In genomic region chr7:74417419-74417971, GRCh38 we compare ENCODE assay signal across 8 cellular contexts. TPM values are rescaled to one million over a fixed set of nuclear protein-coding genes. Genes with fewer than 3 reads are reported as not detected.
A peak's percentile ranks its signal among the peaks of the same experiment; 100 is the strongest.
DNase-seq lines count a peak whose midpoint lies in the region; ATAC-seq and TF ChIP-seq lines count a peak whose summit lies in the region.

No MANE protein-coding gene starts in this region.

- H3K4me3 ChIP-seq in psoas muscle: no peak overlapping the region
- H3K4me3 ChIP-seq in uterus: no peak overlapping the region

- no peaks in the 10 kb centered on the region for H3K27me3 Mint-ChIP-seq in activated naive CD8-positive, alpha-beta T cell treated with anti-CD3 and anti-CD28 coated beads for 36 hours

- TF ChIP-seq CTCF in psoas muscle (IDR thresholded peaks at IDR 0.05): peak; percentile 99
- TF ChIP-seq CTCF in uterus (IDR thresholded peaks at IDR 0.05): peak; percentile 92 to 98 (median 96)

- TF ChIP-seq POLR2A in uterus (IDR thresholded peaks at IDR 0.05): peak in 1 of 2 donors; percentile 22

- H3K27me3 ChIP-seq in psoas muscle (ENCODE audit: insufficient read depth in 3 of 3, low read length in 2 of 3): no peaks in the 10 kb centered on the region
- H3K27me3 ChIP-seq in uterus: no peaks in the 10 kb centered on the region

- intact Hi-C loops in cardiac septum (cut with DNase I) (loop anchor here (2.0 to 5.0 kb wide), 2 partner anchors 149 to 625 kb away; no protein-coding TSS in a partner anchor), psoas muscle (cut with DNase I) (loop anchor here (1.0 to 10.0 kb wide), 5 partner anchors 16 to 627 kb away; partner anchors contain the start of gene GTF2IRD1 (in 1 of the 2)), uterus (cut with DNase I; ENCODE audit: low total_unique reads) (no loop called here)

- no peak overlapping the region for H3K4me3 Mint-ChIP-seq in activated naive CD8-positive, alpha-beta T cell treated with anti-CD3 and anti-CD28 coated beads for 36 hours

- DNase-seq in DMS114 treated with DMSO at 0.1 percent for 48 hours (lab: John Stamatoyannopoulos, UW; ENCODE audit: unreplicated experiment) (peak; percentile 57), cardiac septum (ENCODE audit: low spot score) (peak; percentile 86), psoas muscle (peak; percentile 68 to 81), uterus (peak; percentile 71 to 74), NCI-H2029 treated with DMSO at 0.1 percent for 48 hours (lab: John Stamatoyannopoulos, UW) (no peak)
- peak; percentile 49 for DNase-seq in activated naive CD8-positive, alpha-beta T cell treated with anti-CD3 and anti-CD28 coated beads for 36 hours

- H3K36me3 ChIP-seq in psoas muscle (ENCODE audit: insufficient read depth in 1 of 2, low read depth in 1 of 2): no peaks in the 10 kb centered on the region
- no peaks in the 10 kb centered on the region for H3K36me3 ChIP-seq in uterus

- H3K27ac Mint-ChIP-seq in activated naive CD8-positive, alpha-beta T cell treated with anti-CD3 and anti-CD28 coated beads for 36 hours: no peak overlapping the region

- no peaks in the 10 kb centered on the region for H3K9me3 Mint-ChIP-seq in activated naive CD8-positive, alpha-beta T cell treated with anti-CD3 and anti-CD28 coated beads for 36 hours

- H3K27ac ChIP-seq in psoas muscle (no peak overlapping the region), uterus (no peak overlapping the region)

- H3K9me3 ChIP-seq in psoas muscle (no peaks in the 10 kb centered on the region), uterus (no peaks in the 10 kb centered on the region)

- H3K4me1 ChIP-seq in psoas muscle: peaks cover 9% of the 10 kb centered on the region
- H3K4me1 ChIP-seq in uterus: no peaks in the 10 kb centered on the region

- no peaks in the 10 kb centered on the region for H3K36me3 Mint-ChIP-seq in activated naive CD8-positive, alpha-beta T cell treated with anti-CD3 and anti-CD28 coated beads for 36 hours

- whole genome bisulfite sequencing in psoas muscle, 3 donors: 18 to 22% (median 21%) methylated on average over 16 of the region's 16 CpGs

- TF ChIP-seq EP300 in Ishikawa (IDR thresholded peaks at IDR 0.05; ENCODE audit: borderline replicate concordance): no peak

- no peaks in the 10 kb centered on the region for H3K4me1 Mint-ChIP-seq in activated naive CD8-positive, alpha-beta T cell treated with anti-CD3 and anti-CD28 coated beads for 36 hours

- ATAC-seq in SK-N-SH treated with all-trans-retinoic acid at 6 μM for 48 hours (peak; percentile 98), psoas muscle (peak; percentile 95 to 98 (median 97))

- peak; percentile 100 for TF ChIP-seq RAD21 in Ishikawa (IDR thresholded peaks at IDR 0.05; ENCODE audit: low read depth)

TF ChIP-seq in Ishikawa, 13 proteins besides CTCF, POLR2A, EP300 and RAD21:
- no peak for TF ChIP-seq USF1 (IDR thresholded peaks at IDR 0.05)
- no peak for TF ChIP-seq FOXM1 (IDR thresholded peaks at IDR 0.05; ENCODE audit: borderline replicate concordance, low read depth)
- TF ChIP-seq REST (IDR thresholded peaks at IDR 0.05; ENCODE audit: low read depth): no peak
- TF ChIP-seq ZBTB7A (IDR thresholded peaks at IDR 0.05; ENCODE audit: low read depth): peak; percentile 85
- TF ChIP-seq TEAD4 (IDR thresholded peaks at IDR 0.05): no peak
- TF ChIP-seq CEBPB (IDR thresholded peaks at IDR 0.05): no peak
- TF ChIP-seq MAX (IDR thresholded peaks at IDR 0.05): peak; percentile 17; the same call in 1 of the 2 replicates
- TF ChIP-seq TCF12 (IDR thresholded peaks at IDR 0.05; ENCODE audit: low read depth): no peak
- TF ChIP-seq EGR1 (IDR thresholded peaks at IDR 0.05): no peak
TF ChIP-seq in Ishikawa: peak in this region for 2.

TF ChIP-seq in SK-N-SH treated with all-trans-retinoic acid at 6 μM for 48 hours, 23 proteins besides CTCF, POLR2A, EP300 and RAD21:
- TF ChIP-seq ZNF8 (CRISPR knock-in tag; IDR thresholded peaks at IDR 0.05): no peak
- no peak for TF ChIP-seq TCF4 (CRISPR knock-in tag; IDR thresholded peaks at IDR 0.05; ENCODE audit: borderline replicate concordance)
- no peak for TF ChIP-seq SNAI2 (CRISPR knock-in tag; IDR thresholded peaks at IDR 0.05)
- no peak for TF ChIP-seq ZNF70 (CRISPR knock-in tag; IDR thresholded peaks at IDR 0.05)
- no peak for TF ChIP-seq CSRNP3 (CRISPR knock-in tag; IDR thresholded peaks at IDR 0.05)
- TF ChIP-seq ZC3H10 (CRISPR knock-in tag; IDR thresholded peaks at IDR 0.05): no peak
- no peak for TF ChIP-seq CSDC2 (CRISPR knock-in tag; IDR thresholded peaks at IDR 0.05)
TF ChIP-seq in SK-N-SH treated with all-trans-retinoic acid at 6 μM for 48 hours: peak in this region for 0.

RNA-seq across cellular contexts. Expression of gene GTF2IRD1, which starts 36.2 kb away (rescaled TPM):
- total RNA-seq in activated naive CD8-positive, alpha-beta T cell treated with anti-CD3 and anti-CD28 coated beads for 36 hours: 1 to 10 TPM; 2.0 to 2.2 TPM
- 13.2 TPM for total RNA-seq in cardiac septum
- 100 to 1,000 TPM in 1 of 4 donors, 10 to 100 TPM in 3; 40.5 to 149 (median 80.8) TPM for total RNA-seq in psoas muscle
- 10 to 100 TPM; 43.0 to 79.0 (median 46.9) TPM for polyA plus RNA-seq in psoas muscle
- total RNA-seq in uterus: 10 to 100 TPM; 11.5 to 39.1 (median 22.5) TPM
